18 cellular contexts compared by ENCODE assay signal in genomic region chr4:63728480-63729177, GRCh38.
A peak's percentile ranks its signal among the peaks of the same experiment; 100 is the strongest.
DNase-seq lines count a peak whose midpoint lies in the region; TF ChIP-seq lines count a peak whose summit lies in the region.
"Had no signal": no experiment of that assay in that cellular context is flagged by ENCODE, and none has a peak within 500 bp of the region (broad histone marks: within the 10 kb centered on the region; RNA-seq: fewer than 3 reads in every experiment).

No MANE protein-coding gene starts in this region.

- H3K27ac Mint-ChIP-seq in nephron progenitor cell: peak overlapping the region; percentile 56
- H3K27ac Mint-ChIP-seq: CD14-positive monocyte, naive B cell had no signal

- H3K4me3 Mint-ChIP-seq in nephron progenitor cell: no peak overlapping the region
- H3K4me3 Mint-ChIP-seq: CD14-positive monocyte had no signal

- H3K4me3 ChIP-seq in Loucy (ENCODE audit: low read length, poor library complexity, severe bottlenecking) (no peak overlapping the region), coronary artery (no peak overlapping the region), brain microvascular endothelial cell (ENCODE audit: low read depth, low read length) (no peak overlapping the region)
- H3K4me3 ChIP-seq: breast epithelium, dorsolateral prefrontal cortex, thyroid gland had no signal

- H3K36me3 ChIP-seq in Loucy (ENCODE audit: insufficient read depth, low read length) (no peaks in the 10 kb centered on the region), brain microvascular endothelial cell (replicated peaks) (no peaks in the 10 kb centered on the region)
- H3K36me3 ChIP-seq: breast epithelium, thyroid gland had no signal

- H3K36me3 Mint-ChIP-seq in nephron progenitor cell (ENCODE audit: low read depth): no peaks in the 10 kb centered on the region
- H3K36me3 Mint-ChIP-seq: CD14-positive monocyte, naive B cell had no signal

- H4K20me1 ChIP-seq in Loucy (ENCODE audit: insufficient read depth, low read length, poor library complexity, severe bottlenecking): no peaks in the 10 kb centered on the region

- H3K27ac ChIP-seq in coronary artery (no peak overlapping the region), brain microvascular endothelial cell (no peak overlapping the region)
- H3K27ac ChIP-seq: breast epithelium, dorsolateral prefrontal cortex, HL-60, thyroid gland had no signal

- in situ Hi-C loops in brain microvascular endothelial cell (cut with HindIII; ENCODE audit: low pct_ligation_motif_present, low sequenced_read_pairs): no loop called here

- peaks cover 15% of the 10 kb centered on the region for H3K4me1 Mint-ChIP-seq in nephron progenitor cell
- H3K4me1 Mint-ChIP-seq: CD14-positive monocyte, naive B cell had no signal

- peak overlapping the region; percentile 24; the same call in 1 of the 2 replicates for H2AFZ ChIP-seq in Loucy (ENCODE audit: low read length)

- H3F3A ChIP-seq in Loucy (ENCODE audit: low read depth): no peaks in the 10 kb centered on the region

- no peaks in the 10 kb centered on the region for H3K4me1 ChIP-seq in Loucy (ENCODE audit: insufficient read depth, low read length, poor library complexity, severe bottlenecking)
- H3K4me1 ChIP-seq: breast epithelium, thyroid gland had no signal

- H3K79me2 ChIP-seq in Loucy (ENCODE audit: insufficient read depth, low read length): no peaks in the 10 kb centered on the region

- H3K27me3 ChIP-seq in Loucy (ENCODE audit: insufficient read depth, low read length, poor library complexity, severe bottlenecking) (no peaks in the 10 kb centered on the region), brain microvascular endothelial cell (replicated peaks) (no peaks in the 10 kb centered on the region)
- H3K27me3 ChIP-seq: breast epithelium, dorsolateral prefrontal cortex, thyroid gland had no signal

- H3K4me2 ChIP-seq in Loucy (ENCODE audit: low read depth, low read length, poor library complexity, severe bottlenecking): no peak overlapping the region

- H3K9me2 ChIP-seq in Loucy (replicated peaks; ENCODE audit: low read depth, low read length): no peaks in the 10 kb centered on the region

- no peaks in the 10 kb centered on the region for H3K9me3 ChIP-seq in Loucy (ENCODE audit: insufficient read depth, low read depth, low read length)
- H3K9me3 ChIP-seq: breast epithelium, thyroid gland had no signal

- no peaks in the 10 kb centered on the region for H3K27me3 Mint-ChIP-seq in nephron progenitor cell (ENCODE audit: low read depth, poor library complexity)
- H3K27me3 Mint-ChIP-seq: naive B cell had no signal

- TF ChIP-seq CTCF in Loucy (conservative IDR thresholded peaks at IDR 0.05; ENCODE audit: low read length) (no peak), nephron progenitor cell (IDR thresholded peaks at IDR 0.05) (no peak), coronary artery (IDR thresholded peaks at IDR 0.05) (no peak), brain microvascular endothelial cell (IDR thresholded peaks at IDR 0.05; ENCODE audit: low read depth, low read length, missing control alignments) (no peak)

- H3K9ac ChIP-seq in Loucy (ENCODE audit: low read depth, low read length, poor library complexity, severe bottlenecking): no peak overlapping the region

- DNase-seq in DMS53 treated with DMSO at 0.1 percent for 48 hours (lab: John Stamatoyannopoulos, UW; ENCODE audit: unreplicated experiment) (peak; percentile 20), ecto neural progenitor cell (ENCODE audit: low spot score) (peak; percentile 62), nephron progenitor cell (peak; percentile 13), coronary artery (ENCODE audit: low spot score) (no peak), NOMO-1 treated with dmso at 0.1 percent for 144 hours (lab: John Stamatoyannopoulos, UW; ENCODE audit: unreplicated experiment) (no peak), SW480 (ENCODE audit: low spot score) (no peak), brain microvascular endothelial cell (no peak)
- DNase-seq: DMS79 treated with DMSO at 0.1 percent for 48 hours, dorsolateral prefrontal cortex, naive B cell, NCI-H1105 treated with DMSO at 0.1 percent for 48 hours, NCI-H526, T-helper 9 cell, thyroid gland had no signal

- H3K9me3 Mint-ChIP-seq in nephron progenitor cell: peaks cover 6% of the 10 kb centered on the region

Comparison
In these comparisons a context has a peak if more than half of its experiments do, and no peak if none do; other contexts are left out.
1. DNase-seq: peak in DMS53 treated with DMSO at 0.1 percent for 48 hours (single experiment), ecto neural progenitor cell (single experiment) and nephron progenitor cell (single experiment); none in coronary artery (single experiment), NOMO-1 treated with dmso at 0.1 percent for 144 hours (single experiment), SW480 (single experiment) and brain microvascular endothelial cell (single experiment).